ENCODE assay signal across 12 cellular contexts in the genomic region with DNA sequence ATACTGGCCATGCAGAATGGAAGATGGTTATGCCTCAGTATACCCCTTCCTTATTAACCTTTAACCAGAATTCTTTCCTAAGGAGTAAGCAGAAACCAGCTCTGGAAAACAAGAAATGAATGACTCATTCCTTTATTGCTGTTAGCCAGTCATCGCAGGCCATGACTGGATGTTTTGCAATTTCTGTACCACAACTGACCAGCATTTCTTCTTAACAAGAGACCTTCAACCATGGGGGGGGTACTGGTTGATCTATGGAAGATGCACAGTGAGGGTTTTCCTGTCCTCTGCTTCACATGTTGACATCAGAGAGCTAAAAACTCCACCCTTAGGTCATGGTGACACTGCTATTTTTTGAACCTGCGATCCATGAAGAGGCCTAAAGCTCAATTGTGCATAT. TPM values are rescaled to one million over a fixed set of nuclear protein-coding genes. Genes with fewer than 3 reads are reported as not detected.
DNase-seq lines count a peak whose midpoint lies in the region; TF ChIP-seq lines count a peak whose summit lies in the region.
"Had no signal": no experiment of that assay in that cellular context is flagged by ENCODE, and none has a peak within 500 bp of the region (broad histone marks: within the 10 kb centered on the region; RNA-seq: fewer than 3 reads in every experiment).

No MANE protein-coding gene starts in this region.

- no peak for TF ChIP-seq CTCF in WERI-Rb-1 (IDR thresholded peaks at IDR 0.05; ENCODE audit: low read depth, low read length)

- no peaks in the 10 kb centered on the region for H3K27me3 ChIP-seq in WERI-Rb-1 (ENCODE audit: insufficient read depth, low read depth, severe bottlenecking)

- POLR2A ChIA-PET in HEK293T (lab: Yijun Ruan, JAX) = no interaction called here

- H3K27ac ChIP-seq in WERI-Rb-1 (no peak overlapping the region), caudate nucleus (ENCODE audit: low read depth, low read length) (no peak overlapping the region)
- H3K27ac ChIP-seq: prostate gland had no signal

- DNase-seq in Daoy (ENCODE audit: low read depth) (peak; percentile 76), MV-4-11 (lab: John Stamatoyannopoulos, UW) (peak; percentile 87), brain pericyte (ENCODE audit: low read depth, low spot score) (peak; percentile 7), myocyte (ENCODE audit: low read depth) (peak; percentile 28), NCI-H524 (lab: John Stamatoyannopoulos, UW) (no peak), WERI-Rb-1 (no peak), caudate nucleus (lab: John Stamatoyannopoulos, UW) (no peak), HEK293T (ENCODE audit: extremely low spot score) (no peak)
- DNase-seq: activated CD8-positive, alpha-beta memory T cell treated with anti-CD3 and anti-CD28 coated beads, Interleukin-2, amount 50 U/mL, for 4 hours; left colon; NCI-H1930 had no signal

- no peaks in the 10 kb centered on the region for H3K9me3 ChIP-seq in WERI-Rb-1 (ENCODE audit: severe bottlenecking)
- H3K9me3 ChIP-seq: prostate gland had no signal

- H3K4me3 ChIP-seq in WERI-Rb-1 (ENCODE audit: low read depth, low read length) = no peak overlapping the region
- H3K4me3 ChIP-seq: prostate gland had no signal

- H3K36me3 ChIP-seq in WERI-Rb-1 = no peaks in the 10 kb centered on the region
- H3K36me3 ChIP-seq: prostate gland had no signal

- CTCF ChIA-PET in HEK293T (lab: Yijun Ruan, JAX) = no interaction called here

TF ChIP-seq in HEK293T, 16 proteins besides CTCF, POLR2A, EP300 and RAD21:
- TF ChIP-seq SP1 (IDR thresholded peaks at IDR 0.05) = no peak
- TF ChIP-seq ARNT (IDR thresholded peaks at IDR 0.05) = no peak
- no peak for TF ChIP-seq L3MBTL2 (conservative IDR thresholded peaks at IDR 0.05)
- TF ChIP-seq PKNOX1 (IDR thresholded peaks at IDR 0.05) = no peak

RNA-seq across cellular contexts. Expression of gene RNF2, which starts 28.0 kb away (rescaled TPM):
- 20.2 and 24.1 TPM in 2 replicates for total RNA-seq in Daoy (2014; rRNA removed; shearing (Covaris generic))
- total RNA-seq in myocyte = 10.1 and 13.8 TPM in 2 replicates
- 10.3 TPM for polyA plus RNA-seq in myocyte (2012)

RNA-seq across cellular contexts. Expression of gene NIBAN1, which starts 43.0 kb away (rescaled TPM):
- total RNA-seq in Daoy (2014; rRNA removed; shearing (Covaris generic)) = 15.4 and 17.4 TPM in 2 replicates
- 0.10 and 0.40 TPM in 2 replicates for total RNA-seq in myocyte
- polyA plus RNA-seq in myocyte (2012) = 2.9 TPM

Comparison
In these comparisons a context has a peak if more than half of its experiments do, and no peak if none do; other contexts are left out.
1. DNase-seq: peak in Daoy (single experiment), MV-4-11 (single experiment), brain pericyte (single experiment) and myocyte (single experiment); none in NCI-H524 (0 of 2), WERI-Rb-1 (single experiment), caudate nucleus (0 of 61) and HEK293T (single experiment).
2. RNA of gene NIBAN1, which starts 43.0 kb away (total RNA-seq): 15.4 to 17.4 TPM in Daoy; 0.10 to 0.40 TPM in myocyte; every median in the first group is over 10 times any median in the second.